1 cellular context compared by ENCODE assay signal in the genomic region with DNA sequence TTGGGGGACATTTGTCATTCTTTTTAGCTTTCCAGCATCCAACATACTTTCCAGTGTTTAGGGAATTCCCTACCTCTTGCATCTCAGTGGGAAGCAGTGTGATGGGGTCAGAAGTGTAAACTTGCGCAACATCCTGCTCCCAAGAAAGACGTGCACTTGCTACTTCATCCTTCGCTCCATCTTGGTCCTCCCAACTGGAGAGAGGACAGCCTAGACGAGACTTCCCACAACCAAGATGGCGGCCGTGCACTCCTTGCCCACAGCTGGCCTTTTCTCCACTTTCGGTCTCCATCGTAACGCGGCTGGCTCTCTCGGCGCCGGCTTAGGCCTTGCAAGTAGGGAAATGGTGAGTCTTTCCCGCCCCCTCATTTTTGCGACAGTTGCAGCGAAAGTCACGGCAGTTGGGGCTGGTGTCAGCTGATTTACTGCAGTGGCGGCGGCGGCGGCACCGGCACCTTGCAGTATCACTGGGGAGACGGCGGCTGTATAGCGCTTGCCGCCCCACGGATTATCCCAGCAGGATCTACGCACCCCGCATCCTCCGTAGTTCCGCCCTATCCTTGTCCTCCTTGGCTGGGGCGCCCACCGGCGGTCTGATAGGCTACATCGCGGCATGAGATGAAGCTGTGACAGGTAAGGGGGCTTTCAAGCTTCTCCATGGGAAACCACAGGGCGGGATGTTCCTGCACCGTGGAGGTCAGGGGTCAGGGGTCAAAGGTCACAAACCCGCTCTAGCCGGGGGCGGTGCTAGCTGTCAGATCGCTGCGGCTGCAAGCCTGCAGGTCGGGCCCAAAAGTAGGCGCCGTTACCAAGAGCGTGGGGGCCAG.
A peak's percentile ranks its signal among the peaks of the same experiment; 100 is the strongest.
TF ChIP-seq lines count a peak whose summit lies in the region.

A gene (plus strand): TSS at position 416 of the 827 bp plus-strand sequence. CDS start 21,157 bp downstream, outside the sequence.

TF ChIP-seq in HepG2, 621 proteins besides CTCF, POLR2A, EP300 and RAD21 (continued from another document and continues in another):
- TF ChIP-seq, protein P1, sequence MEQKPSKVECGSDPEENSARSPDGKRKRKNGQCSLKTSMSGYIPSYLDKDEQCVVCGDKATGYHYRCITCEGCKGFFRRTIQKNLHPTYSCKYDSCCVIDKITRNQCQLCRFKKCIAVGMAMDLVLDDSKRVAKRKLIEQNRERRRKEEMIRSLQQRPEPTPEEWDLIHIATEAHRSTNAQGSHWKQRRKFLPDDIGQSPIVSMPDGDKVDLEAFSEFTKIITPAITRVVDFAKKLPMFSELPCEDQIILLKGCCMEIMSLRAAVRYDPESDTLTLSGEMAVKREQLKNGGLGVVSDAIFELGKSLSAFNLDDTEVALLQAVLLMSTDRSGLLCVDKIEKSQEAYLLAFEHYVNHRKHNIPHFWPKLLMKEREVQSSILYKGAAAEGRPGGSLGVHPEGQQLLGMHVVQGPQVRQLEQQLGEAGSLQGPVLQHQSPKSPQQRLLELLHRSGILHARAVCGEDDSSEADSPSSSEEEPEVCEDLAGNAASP (CRISPR knock-in tag; IDR thresholded peaks at IDR 0.05; ENCODE audit: borderline replicate concordance) = peak; percentile 27; the same call in 1 of the 2 replicates
- TF ChIP-seq, protein P2, sequence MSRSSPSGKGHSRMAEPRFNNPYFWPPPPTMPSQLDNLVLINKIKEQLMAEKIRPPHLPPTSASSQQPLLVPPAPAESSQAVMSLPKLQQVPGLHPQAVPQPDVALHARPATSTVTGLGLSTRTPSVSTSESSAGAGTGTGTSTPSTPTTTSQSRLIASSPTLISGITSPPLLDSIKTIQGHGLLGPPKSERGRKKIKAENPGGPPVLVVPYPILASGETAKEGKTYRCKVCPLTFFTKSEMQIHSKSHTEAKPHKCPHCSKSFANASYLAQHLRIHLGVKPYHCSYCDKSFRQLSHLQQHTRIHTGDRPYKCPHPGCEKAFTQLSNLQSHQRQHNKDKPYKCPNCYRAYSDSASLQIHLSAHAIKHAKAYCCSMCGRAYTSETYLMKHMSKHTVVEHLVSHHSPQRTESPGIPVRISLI (CRISPR knock-in tag; IDR thresholded peaks at IDR 0.05; ENCODE audit: borderline replicate concordance) = no peak
- TF ChIP-seq ZKSCAN8 (CRISPR knock-in tag; IDR thresholded peaks at IDR 0.05; ENCODE audit: borderline replicate concordance) (0 out of 2 replicates have a peak, but pooled peaks have one; percentile 14), MAFG (CRISPR knock-in tag; IDR thresholded peaks at IDR 0.05) (no peak), ZNF616 (CRISPR knock-in tag; IDR thresholded peaks at IDR 0.05; ENCODE audit: low read depth) (0 out of 2 replicates have a peak, but pooled peaks have one; percentile 8), GABPB1 (CRISPR knock-in tag; IDR thresholded peaks at IDR 0.05) (peak; percentile 87), SOX5 (CRISPR knock-in tag; IDR thresholded peaks at IDR 0.05; ENCODE audit: borderline replicate concordance) (no peak; the same call in 1 of the 2 replicates), ZFP82 (CRISPR knock-in tag; IDR thresholded peaks at IDR 0.05; ENCODE audit: borderline replicate concordance) (no peak), ZNF30 (CRISPR knock-in tag; IDR thresholded peaks at IDR 0.05) (no peak), ZSCAN31 (CRISPR knock-in tag; IDR thresholded peaks at IDR 0.05; ENCODE audit: low read depth) (no peak), FOSL2 (CRISPR knock-in tag; IDR thresholded peaks at IDR 0.05) (peak; percentile 61; the same call in 1 of the 2 replicates), ZNF274 (CRISPR knock-in tag; IDR thresholded peaks at IDR 0.05) (0 out of 2 replicates have a peak, but pooled peaks have one; percentile 56), FOXM1 (CRISPR knock-in tag; IDR thresholded peaks at IDR 0.05) (no peak), CENPX (CRISPR knock-in tag; IDR thresholded peaks at IDR 0.05) (no peak), GATAD1 (CRISPR knock-in tag; IDR thresholded peaks at IDR 0.05) (peak; percentile 94), ZNF430 (CRISPR knock-in tag; IDR thresholded peaks at IDR 0.05) (no peak; the same call in 1 of the 2 replicates), ZNF713 (CRISPR knock-in tag; IDR thresholded peaks at IDR 0.05) (no peak), RFXANK (CRISPR knock-in tag; IDR thresholded peaks at IDR 0.05) (no peak), HNF4A (CRISPR knock-in tag; IDR thresholded peaks at IDR 0.05) (peak; percentile 53; the same call in 1 of the 2 replicates), ZNF138 (CRISPR knock-in tag; IDR thresholded peaks at IDR 0.05; ENCODE audit: low read depth) (no peak), AHR (CRISPR knock-in tag; IDR thresholded peaks at IDR 0.05) (no peak), HDAC2 (CRISPR knock-in tag; IDR thresholded peaks at IDR 0.05) (peak; percentile 74; the same call in 1 of the 2 replicates), MXI1 (IDR thresholded peaks at IDR 0.05; ENCODE audit: borderline replicate concordance, low read depth, low read length) (no peak), ZNF720 (CRISPR knock-in tag; IDR thresholded peaks at IDR 0.05) (no peak)
- TF ChIP-seq, protein P3, sequence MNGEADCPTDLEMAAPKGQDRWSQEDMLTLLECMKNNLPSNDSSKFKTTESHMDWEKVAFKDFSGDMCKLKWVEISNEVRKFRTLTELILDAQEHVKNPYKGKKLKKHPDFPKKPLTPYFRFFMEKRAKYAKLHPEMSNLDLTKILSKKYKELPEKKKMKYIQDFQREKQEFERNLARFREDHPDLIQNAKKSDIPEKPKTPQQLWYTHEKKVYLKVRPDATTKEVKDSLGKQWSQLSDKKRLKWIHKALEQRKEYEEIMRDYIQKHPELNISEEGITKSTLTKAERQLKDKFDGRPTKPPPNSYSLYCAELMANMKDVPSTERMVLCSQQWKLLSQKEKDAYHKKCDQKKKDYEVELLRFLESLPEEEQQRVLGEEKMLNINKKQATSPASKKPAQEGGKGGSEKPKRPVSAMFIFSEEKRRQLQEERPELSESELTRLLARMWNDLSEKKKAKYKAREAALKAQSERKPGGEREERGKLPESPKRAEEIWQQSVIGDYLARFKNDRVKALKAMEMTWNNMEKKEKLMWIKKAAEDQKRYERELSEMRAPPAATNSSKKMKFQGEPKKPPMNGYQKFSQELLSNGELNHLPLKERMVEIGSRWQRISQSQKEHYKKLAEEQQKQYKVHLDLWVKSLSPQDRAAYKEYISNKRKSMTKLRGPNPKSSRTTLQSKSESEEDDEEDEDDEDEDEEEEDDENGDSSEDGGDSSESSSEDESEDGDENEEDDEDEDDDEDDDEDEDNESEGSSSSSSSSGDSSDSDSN (CRISPR knock-in tag; IDR thresholded peaks at IDR 0.05) = peak; percentile 62; the same call in 1 of the 2 replicates
- TF ChIP-seq, protein P4, sequence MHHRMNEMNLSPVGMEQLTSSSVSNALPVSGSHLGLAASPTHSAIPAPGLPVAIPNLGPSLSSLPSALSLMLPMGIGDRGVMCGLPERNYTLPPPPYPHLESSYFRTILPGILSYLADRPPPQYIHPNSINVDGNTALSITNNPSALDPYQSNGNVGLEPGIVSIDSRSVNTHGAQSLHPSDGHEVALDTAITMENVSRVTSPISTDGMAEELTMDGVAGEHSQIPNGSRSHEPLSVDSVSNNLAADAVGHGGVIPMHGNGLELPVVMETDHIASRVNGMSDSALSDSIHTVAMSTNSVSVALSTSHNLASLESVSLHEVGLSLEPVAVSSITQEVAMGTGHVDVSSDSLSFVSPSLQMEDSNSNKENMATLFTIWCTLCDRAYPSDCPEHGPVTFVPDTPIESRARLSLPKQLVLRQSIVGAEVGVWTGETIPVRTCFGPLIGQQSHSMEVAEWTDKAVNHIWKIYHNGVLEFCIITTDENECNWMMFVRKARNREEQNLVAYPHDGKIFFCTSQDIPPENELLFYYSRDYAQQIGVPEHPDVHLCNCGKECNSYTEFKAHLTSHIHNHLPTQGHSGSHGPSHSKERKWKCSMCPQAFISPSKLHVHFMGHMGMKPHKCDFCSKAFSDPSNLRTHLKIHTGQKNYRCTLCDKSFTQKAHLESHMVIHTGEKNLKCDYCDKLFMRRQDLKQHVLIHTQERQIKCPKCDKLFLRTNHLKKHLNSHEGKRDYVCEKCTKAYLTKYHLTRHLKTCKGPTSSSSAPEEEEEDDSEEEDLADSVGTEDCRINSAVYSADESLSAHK (CRISPR knock-in tag; IDR thresholded peaks at IDR 0.05; ENCODE audit: borderline replicate concordance) = no peak
- TF ChIP-seq, protein P5, sequence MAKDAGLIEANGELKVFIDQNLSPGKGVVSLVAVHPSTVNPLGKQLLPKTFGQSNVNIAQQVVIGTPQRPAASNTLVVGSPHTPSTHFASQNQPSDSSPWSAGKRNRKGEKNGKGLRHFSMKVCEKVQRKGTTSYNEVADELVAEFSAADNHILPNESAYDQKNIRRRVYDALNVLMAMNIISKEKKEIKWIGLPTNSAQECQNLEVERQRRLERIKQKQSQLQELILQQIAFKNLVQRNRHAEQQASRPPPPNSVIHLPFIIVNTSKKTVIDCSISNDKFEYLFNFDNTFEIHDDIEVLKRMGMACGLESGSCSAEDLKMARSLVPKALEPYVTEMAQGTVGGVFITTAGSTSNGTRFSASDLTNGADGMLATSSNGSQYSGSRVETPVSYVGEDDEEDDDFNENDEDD (CRISPR knock-in tag; IDR thresholded peaks at IDR 0.05; ENCODE audit: borderline replicate concordance) = peak; percentile 83
- TF ChIP-seq, protein P6, sequence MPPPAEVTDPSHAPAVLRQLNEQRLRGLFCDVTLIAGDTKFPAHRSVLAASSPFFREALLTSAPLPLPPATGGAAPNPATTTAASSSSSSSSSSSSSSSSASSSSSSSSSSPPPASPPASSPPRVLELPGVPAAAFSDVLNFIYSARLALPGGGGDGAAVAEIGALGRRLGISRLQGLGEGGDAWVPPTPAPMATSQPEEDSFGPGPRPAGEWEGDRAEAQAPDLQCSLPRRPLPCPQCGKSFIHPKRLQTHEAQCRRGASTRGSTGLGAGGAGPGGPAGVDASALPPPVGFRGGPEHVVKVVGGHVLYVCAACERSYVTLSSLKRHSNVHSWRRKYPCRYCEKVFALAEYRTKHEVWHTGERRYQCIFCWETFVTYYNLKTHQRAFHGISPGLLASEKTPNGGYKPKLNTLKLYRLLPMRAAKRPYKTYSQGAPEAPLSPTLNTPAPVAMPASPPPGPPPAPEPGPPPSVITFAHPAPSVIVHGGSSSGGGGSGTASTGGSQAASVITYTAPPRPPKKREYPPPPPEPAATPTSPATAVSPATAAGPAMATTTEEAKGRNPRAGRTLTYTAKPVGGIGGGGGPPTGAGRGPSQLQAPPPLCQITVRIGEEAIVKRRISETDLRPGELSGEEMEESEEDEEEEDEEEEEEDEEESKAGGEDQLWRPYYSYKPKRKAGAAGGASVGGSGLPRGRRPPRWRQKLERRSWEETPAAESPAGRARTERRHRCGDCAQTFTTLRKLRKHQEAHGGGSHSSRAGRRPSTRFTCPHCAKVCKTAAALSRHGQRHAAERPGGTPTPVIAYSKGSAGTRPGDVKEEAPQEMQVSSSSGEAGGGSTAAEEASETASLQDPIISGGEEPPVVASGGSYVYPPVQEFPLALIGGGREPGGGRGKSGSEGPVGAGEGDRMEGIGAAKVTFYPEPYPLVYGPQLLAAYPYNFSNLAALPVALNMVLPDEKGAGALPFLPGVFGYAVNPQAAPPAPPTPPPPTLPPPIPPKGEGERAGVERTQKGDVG (CRISPR knock-in tag; IDR thresholded peaks at IDR 0.05; ENCODE audit: borderline replicate concordance) = no peak
- TF ChIP-seq, protein P7, sequence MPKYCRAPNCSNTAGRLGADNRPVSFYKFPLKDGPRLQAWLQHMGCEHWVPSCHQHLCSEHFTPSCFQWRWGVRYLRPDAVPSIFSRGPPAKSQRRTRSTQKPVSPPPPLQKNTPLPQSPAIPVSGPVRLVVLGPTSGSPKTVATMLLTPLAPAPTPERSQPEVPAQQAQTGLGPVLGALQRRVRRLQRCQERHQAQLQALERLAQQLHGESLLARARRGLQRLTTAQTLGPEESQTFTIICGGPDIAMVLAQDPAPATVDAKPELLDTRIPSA (CRISPR knock-in tag; IDR thresholded peaks at IDR 0.05; ENCODE audit: borderline replicate concordance) = no peak
- TF ChIP-seq, protein P8, sequence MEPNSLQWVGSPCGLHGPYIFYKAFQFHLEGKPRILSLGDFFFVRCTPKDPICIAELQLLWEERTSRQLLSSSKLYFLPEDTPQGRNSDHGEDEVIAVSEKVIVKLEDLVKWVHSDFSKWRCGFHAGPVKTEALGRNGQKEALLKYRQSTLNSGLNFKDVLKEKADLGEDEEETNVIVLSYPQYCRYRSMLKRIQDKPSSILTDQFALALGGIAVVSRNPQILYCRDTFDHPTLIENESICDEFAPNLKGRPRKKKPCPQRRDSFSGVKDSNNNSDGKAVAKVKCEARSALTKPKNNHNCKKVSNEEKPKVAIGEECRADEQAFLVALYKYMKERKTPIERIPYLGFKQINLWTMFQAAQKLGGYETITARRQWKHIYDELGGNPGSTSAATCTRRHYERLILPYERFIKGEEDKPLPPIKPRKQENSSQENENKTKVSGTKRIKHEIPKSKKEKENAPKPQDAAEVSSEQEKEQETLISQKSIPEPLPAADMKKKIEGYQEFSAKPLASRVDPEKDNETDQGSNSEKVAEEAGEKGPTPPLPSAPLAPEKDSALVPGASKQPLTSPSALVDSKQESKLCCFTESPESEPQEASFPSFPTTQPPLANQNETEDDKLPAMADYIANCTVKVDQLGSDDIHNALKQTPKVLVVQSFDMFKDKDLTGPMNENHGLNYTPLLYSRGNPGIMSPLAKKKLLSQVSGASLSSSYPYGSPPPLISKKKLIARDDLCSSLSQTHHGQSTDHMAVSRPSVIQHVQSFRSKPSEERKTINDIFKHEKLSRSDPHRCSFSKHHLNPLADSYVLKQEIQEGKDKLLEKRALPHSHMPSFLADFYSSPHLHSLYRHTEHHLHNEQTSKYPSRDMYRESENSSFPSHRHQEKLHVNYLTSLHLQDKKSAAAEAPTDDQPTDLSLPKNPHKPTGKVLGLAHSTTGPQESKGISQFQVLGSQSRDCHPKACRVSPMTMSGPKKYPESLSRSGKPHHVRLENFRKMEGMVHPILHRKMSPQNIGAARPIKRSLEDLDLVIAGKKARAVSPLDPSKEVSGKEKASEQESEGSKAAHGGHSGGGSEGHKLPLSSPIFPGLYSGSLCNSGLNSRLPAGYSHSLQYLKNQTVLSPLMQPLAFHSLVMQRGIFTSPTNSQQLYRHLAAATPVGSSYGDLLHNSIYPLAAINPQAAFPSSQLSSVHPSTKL (CRISPR knock-in tag; IDR thresholded peaks at IDR 0.05) = no peak
- TF ChIP-seq, protein P9, sequence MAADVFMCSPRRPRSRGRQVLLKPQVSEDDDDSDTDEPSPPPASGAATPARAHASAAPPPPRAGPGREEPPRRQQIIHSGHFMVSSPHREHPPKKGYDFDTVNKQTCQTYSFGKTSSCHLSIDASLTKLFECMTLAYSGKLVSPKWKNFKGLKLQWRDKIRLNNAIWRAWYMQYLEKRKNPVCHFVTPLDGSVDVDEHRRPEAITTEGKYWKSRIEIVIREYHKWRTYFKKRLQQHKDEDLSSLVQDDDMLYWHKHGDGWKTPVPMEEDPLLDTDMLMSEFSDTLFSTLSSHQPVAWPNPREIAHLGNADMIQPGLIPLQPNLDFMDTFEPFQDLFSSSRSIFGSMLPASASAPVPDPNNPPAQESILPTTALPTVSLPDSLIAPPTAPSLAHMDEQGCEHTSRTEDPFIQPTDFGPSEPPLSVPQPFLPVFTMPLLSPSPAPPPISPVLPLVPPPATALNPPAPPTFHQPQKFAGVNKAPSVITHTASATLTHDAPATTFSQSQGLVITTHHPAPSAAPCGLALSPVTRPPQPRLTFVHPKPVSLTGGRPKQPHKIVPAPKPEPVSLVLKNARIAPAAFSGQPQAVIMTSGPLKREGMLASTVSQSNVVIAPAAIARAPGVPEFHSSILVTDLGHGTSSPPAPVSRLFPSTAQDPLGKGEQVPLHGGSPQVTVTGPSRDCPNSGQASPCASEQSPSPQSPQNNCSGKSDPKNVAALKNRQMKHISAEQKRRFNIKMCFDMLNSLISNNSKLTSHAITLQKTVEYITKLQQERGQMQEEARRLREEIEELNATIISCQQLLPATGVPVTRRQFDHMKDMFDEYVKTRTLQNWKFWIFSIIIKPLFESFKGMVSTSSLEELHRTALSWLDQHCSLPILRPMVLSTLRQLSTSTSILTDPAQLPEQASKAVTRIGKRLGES (CRISPR knock-in tag; IDR thresholded peaks at IDR 0.05; ENCODE audit: borderline replicate concordance) = no peak
